In the genomic region with DNA sequence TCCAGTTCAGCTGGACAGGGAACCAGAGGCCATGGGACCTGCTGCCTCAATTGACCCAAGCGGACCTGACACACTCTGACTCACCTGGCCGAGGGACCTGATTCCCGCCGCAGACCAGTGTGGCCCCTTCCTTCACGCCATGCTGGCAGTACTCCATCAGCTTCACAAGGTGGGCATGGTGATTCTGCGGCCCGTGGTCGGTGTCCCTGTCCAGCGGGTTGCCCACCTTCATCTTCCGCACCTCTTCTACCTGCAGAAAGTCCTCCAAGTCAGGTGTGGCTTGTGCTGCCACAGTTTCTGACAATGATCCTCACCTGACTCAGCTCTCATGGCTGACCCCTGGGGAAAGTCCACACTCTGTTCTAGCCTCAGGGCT, we compare ENCODE assay signal across 15 cellular contexts.
"Had no signal": no experiment of that assay in that cellular context is flagged by ENCODE, and none has a peak within 500 bp of the region (broad histone marks: within the 10 kb centered on the region; RNA-seq: fewer than 3 reads in every experiment).

No MANE protein-coding gene starts in this region.

- H3K9me3 ChIP-seq: adrenal gland, thoracic aorta had no signal

- ATAC-seq: activated CD8-positive, alpha-beta T cell treated with anti-CD3 and anti-CD28 coated beads for 36 hours; effector memory CD8-positive, alpha-beta T cell; left ventricle myocardium superior; stimulated activated naive CD8-positive, alpha-beta T cell treated with anti-CD3 and anti-CD28 coated beads, Interleukin-15, Interleukin-2, amounts not matched to agents 100 U/mL and 50 U/mL, for 24 hours; T-cell had no signal

- H3K4me1 ChIP-seq: adrenal gland had no signal

- H3K27me3 ChIP-seq: adrenal gland had no signal

- H3K27ac ChIP-seq: adrenal gland, epithelial cell of prostate, SK-N-MC, thoracic aorta, VCaP had no signal

- H3K4me3 ChIP-seq: adrenal gland, SK-N-MC, thoracic aorta had no signal

- H3K9me3 Mint-ChIP-seq: activated CD8-positive, alpha-beta T cell treated with anti-CD3 and anti-CD28 coated beads for 36 hours; effector memory CD8-positive, alpha-beta T cell; mesothelial cell of epicardium; T-cell had no signal

- H3K27me3 Mint-ChIP-seq: activated CD8-positive, alpha-beta T cell treated with anti-CD3 and anti-CD28 coated beads for 36 hours; T-cell had no signal

- H3K4me3 Mint-ChIP-seq: activated CD8-positive, alpha-beta T cell treated with anti-CD3 and anti-CD28 coated beads for 36 hours; effector memory CD8-positive, alpha-beta T cell; mesothelial cell of epicardium; T-cell had no signal

- H3K4me1 Mint-ChIP-seq: mesothelial cell of epicardium, T-cell had no signal

- DNase-seq: activated CD8-positive, alpha-beta T cell treated with anti-CD3 and anti-CD28 coated beads for 36 hours; activated naive CD4-positive, alpha-beta T cell treated with anti-CD3 and anti-CD28 coated beads, Interleukin-2, amount 50 U/mL, for 16 hours; central memory CD4-positive, alpha-beta T cell; effector memory CD8-positive, alpha-beta T cell; left ventricle myocardium superior; stimulated activated CD4-positive, alpha-beta T cell treated with anti-CD3 and anti-CD28 coated beads, Interleukin-2, amount 100 ng/mL, for 48 hours; stimulated activated naive CD8-positive, alpha-beta T cell treated with anti-CD3 and anti-CD28 coated beads, Interleukin-15, Interleukin-2, amounts not matched to agents 100 U/mL and 50 U/mL, for 24 hours; T1000 had no signal

- H3K36me3 ChIP-seq: adrenal gland had no signal

- H3K27ac Mint-ChIP-seq: activated CD8-positive, alpha-beta T cell treated with anti-CD3 and anti-CD28 coated beads for 36 hours; effector memory CD8-positive, alpha-beta T cell; mesothelial cell of epicardium; T-cell had no signal

- H3K36me3 Mint-ChIP-seq: mesothelial cell of epicardium, T-cell had no signal
